Comparison of ENCODE assay signal across 19 cellular contexts in genomic region chr7:134058980-134059379, GRCh38.
DNase-seq lines count a peak whose midpoint lies in the region; ATAC-seq and TF ChIP-seq lines count a peak whose summit lies in the region.
"Had no signal": no experiment of that assay in that cellular context is flagged by ENCODE, and none has a peak within 500 bp of the region (broad histone marks: within the 10 kb centered on the region; RNA-seq: fewer than 3 reads in every experiment).

No MANE protein-coding gene starts in this region.

- H3K4me1 Mint-ChIP-seq in CD4-positive, alpha-beta T cell (ENCODE audit: low read depth), result no peaks in the 10 kb centered on the region
- no peaks in the 10 kb centered on the region for H3K4me1 Mint-ChIP-seq in osteocyte (ENCODE audit: unreplicated experiment)
- H3K4me1 Mint-ChIP-seq: naive B cell had no signal

- TF ChIP-seq CTCF in CD4-positive, alpha-beta T cell (IDR thresholded peaks at IDR 0.05), result no peak
- no peak for TF ChIP-seq CTCF in osteocyte (IDR thresholded peaks at IDR 0.05)

- no peak overlapping the region for H3K4me3 Mint-ChIP-seq in CD4-positive, alpha-beta T cell
- no peak overlapping the region for H3K4me3 Mint-ChIP-seq in osteocyte (ENCODE audit: unreplicated experiment)
- H3K4me3 Mint-ChIP-seq: naive B cell had no signal

- H3K9me3 Mint-ChIP-seq in CD4-positive, alpha-beta T cell, result no peaks in the 10 kb centered on the region
- no peaks in the 10 kb centered on the region for H3K9me3 Mint-ChIP-seq in osteocyte (ENCODE audit: unreplicated experiment)

- POLR2A ChIA-PET in CD4-positive, alpha-beta T cell (lab: Charles Lee), result no interaction called here

- ATAC-seq in CD4-positive, alpha-beta T cell (ENCODE audit: poor library complexity), result no peak
- ATAC-seq in GM19452 (IDR thresholded peaks at IDR 0.05; ENCODE audit: unreplicated experiment), result no peak
- ATAC-seq: gastroesophageal sphincter had no signal

- H3K27me3 Mint-ChIP-seq in CD4-positive, alpha-beta T cell, result no peaks in the 10 kb centered on the region
- no peaks in the 10 kb centered on the region for H3K27me3 Mint-ChIP-seq in osteocyte (ENCODE audit: unreplicated experiment)
- H3K27me3 Mint-ChIP-seq: naive B cell had no signal

- no peak overlapping the region for H3K27ac ChIP-seq in CD4-positive, alpha-beta T cell (ENCODE audit: low read depth, low read length)
- H3K27ac ChIP-seq: gastroesophageal sphincter, tibial nerve had no signal

- H3K9me3 ChIP-seq in CD4-positive, alpha-beta T cell (ENCODE audit: control insufficient read depth, low read length), result no peaks in the 10 kb centered on the region
- H3K9me3 ChIP-seq: gastroesophageal sphincter, tibial nerve had no signal

- H3K27me3 ChIP-seq in CD4-positive, alpha-beta T cell (ENCODE audit: control insufficient read depth, insufficient read depth, low read length), result no peaks in the 10 kb centered on the region
- H3K27me3 ChIP-seq: gastroesophageal sphincter, tibial nerve had no signal

- H3K27ac Mint-ChIP-seq in CD4-positive, alpha-beta T cell, result no peak overlapping the region
- no peak overlapping the region for H3K27ac Mint-ChIP-seq in osteocyte (ENCODE audit: unreplicated experiment)
- H3K27ac Mint-ChIP-seq: naive B cell had no signal

- peaks cover 32% of the 10 kb centered on the region for H3K36me3 Mint-ChIP-seq in CD4-positive, alpha-beta T cell (ENCODE audit: low read depth)
- H3K36me3 Mint-ChIP-seq in osteocyte (ENCODE audit: unreplicated experiment), result no peaks in the 10 kb centered on the region

- intact Hi-C loops in CD4-positive, alpha-beta T cell (cut with DNase I, micrococcal nuclease), result no loop called here

- CTCF ChIA-PET in CD4-positive, alpha-beta T cell (lab: Charles Lee), result no interaction called here

- DNase-seq in SIG-M5 treated with dmso at 0.1 percent for 504 hours (lab: John Stamatoyannopoulos, UW; ENCODE audit: unreplicated experiment), result peak; percentile 6
- DNase-seq in SIG-M5 (lab: John Stamatoyannopoulos, UW), result no peak
- DNase-seq in fibroblast of peridontal ligament (ENCODE audit: extremely low read depth), result peak; percentile 3
- DNase-seq in CD4-positive, alpha-beta T cell, result no peak
- DNase-seq in osteocyte (ENCODE audit: extremely low spot score, unreplicated experiment), result no peak
- no peak for DNase-seq in activated T-cell treated with anti-CD3 and anti-CD28 coated beads for 4 hours
- DNase-seq: activated CD4-positive, alpha-beta T cell treated with anti-CD3 and anti-CD28 coated beads for 4 hours; activated CD8-positive, alpha-beta memory T cell treated with anti-CD3 and anti-CD28 coated beads, Interleukin-2, amount 50 U/mL, for 48 hours; aorta; C1 segment of cervical spinal cord; naive B cell; NCI-H2029; NCI-H510A; posterior cingulate gyrus; T1000 had no signal

TF ChIP-seq in PFSK-1, 5 proteins besides CTCF, POLR2A, EP300 and RAD21:
- TF ChIP-seq SIN3A (IDR thresholded peaks at IDR 0.05; ENCODE audit: borderline replicate concordance, insufficient read depth, low read length) (no peak), FOXP2 (optimal IDR thresholded peaks at IDR 0.05; ENCODE audit: borderline replicate concordance, extremely low read depth, extremely low read length, insufficient read depth) (no peak), REST (IDR thresholded peaks at IDR 0.05; ENCODE audit: insufficient read depth in 1 of 2, low read depth in 2 of 2, low read length in 2 of 2) (peak; percentile 64 to 90)

Comparison
In these comparisons a context has a peak if more than half of its experiments do, and no peak if none do; other contexts are left out.
1. DNase-seq: peak in SIG-M5 treated with dmso at 0.1 percent for 504 hours (single experiment) and fibroblast of peridontal ligament (single experiment); none in SIG-M5 (single experiment), CD4-positive, alpha-beta T cell (0 of 10), osteocyte (single experiment) and activated T-cell treated with anti-CD3 and anti-CD28 coated beads for 4 hours (single experiment).